Comparison of ENCODE assay signal across 1 cellular context in the genomic region with DNA sequence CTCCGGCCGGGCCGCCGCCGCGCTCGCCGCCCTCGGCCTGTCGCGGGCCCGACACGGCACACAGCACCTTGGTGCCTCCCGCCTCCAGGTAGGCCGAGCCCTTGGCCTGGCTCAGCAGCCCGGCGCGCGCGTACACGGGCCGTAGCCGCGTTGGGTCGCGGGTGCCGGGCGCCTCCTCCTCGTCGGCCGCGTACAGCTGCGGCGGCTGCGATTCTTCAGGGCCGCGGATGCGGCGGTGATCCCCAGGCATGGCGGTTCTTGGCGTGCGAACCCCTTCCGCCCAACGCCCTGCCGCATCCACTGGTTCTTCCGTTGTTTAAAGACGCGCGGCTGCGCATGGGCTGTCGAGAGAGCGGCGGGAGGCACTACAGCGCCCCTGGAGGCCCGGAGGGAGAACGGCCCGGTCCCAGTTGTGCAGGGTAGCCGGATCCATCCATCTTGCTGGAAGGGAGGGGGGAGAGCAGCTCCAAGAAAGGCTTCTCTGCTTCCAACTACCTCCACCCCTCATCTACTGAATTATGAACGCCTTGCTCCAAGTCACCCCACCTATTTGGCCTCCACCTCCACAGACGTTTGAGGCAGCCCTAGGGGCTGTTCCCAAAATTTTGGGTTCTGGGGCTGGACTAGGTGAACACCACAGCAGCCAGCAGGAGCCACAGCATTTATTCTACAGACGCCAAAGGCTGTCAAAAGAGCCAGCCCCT.
A peak's percentile ranks its signal among the peaks of the same experiment; 100 is the strongest.
TF ChIP-seq lines count a peak whose summit lies in the region.

A gene (minus strand): TSS at position 290 of the 704 bp plus-strand sequence. CDS start 40 bp downstream, at position 250.

TF ChIP-seq in HCT116, 20 proteins besides CTCF, POLR2A, EP300 and RAD21 (continued from another document):
- TF ChIP-seq, protein P1, sequence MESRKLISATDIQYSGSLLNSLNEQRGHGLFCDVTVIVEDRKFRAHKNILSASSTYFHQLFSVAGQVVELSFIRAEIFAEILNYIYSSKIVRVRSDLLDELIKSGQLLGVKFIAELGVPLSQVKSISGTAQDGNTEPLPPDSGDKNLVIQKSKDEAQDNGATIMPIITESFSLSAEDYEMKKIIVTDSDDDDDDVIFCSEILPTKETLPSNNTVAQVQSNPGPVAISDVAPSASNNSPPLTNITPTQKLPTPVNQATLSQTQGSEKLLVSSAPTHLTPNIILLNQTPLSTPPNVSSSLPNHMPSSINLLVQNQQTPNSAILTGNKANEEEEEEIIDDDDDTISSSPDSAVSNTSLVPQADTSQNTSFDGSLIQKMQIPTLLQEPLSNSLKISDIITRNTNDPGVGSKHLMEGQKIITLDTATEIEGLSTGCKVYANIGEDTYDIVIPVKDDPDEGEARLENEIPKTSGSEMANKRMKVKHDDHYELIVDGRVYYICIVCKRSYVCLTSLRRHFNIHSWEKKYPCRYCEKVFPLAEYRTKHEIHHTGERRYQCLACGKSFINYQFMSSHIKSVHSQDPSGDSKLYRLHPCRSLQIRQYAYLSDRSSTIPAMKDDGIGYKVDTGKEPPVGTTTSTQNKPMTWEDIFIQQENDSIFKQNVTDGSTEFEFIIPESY (IDR thresholded peaks at IDR 0.05; ENCODE audit: extremely low read depth, insufficient replicate concordance, low read length): peak; percentile 81
- TF ChIP-seq POLR2AphosphoS5 (IDR thresholded peaks at IDR 0.05; ENCODE audit: low read depth, low read length): peak; percentile 98
- TF ChIP-seq ZNF274 (IDR thresholded peaks at IDR 0.05; ENCODE audit: low read depth, low read length): no peak
- TF ChIP-seq FOSL1 (IDR thresholded peaks at IDR 0.05; ENCODE audit: low read depth): no peak; the same call in 1 of the 2 replicates
- TF ChIP-seq YY1 (IDR thresholded peaks at IDR 0.05; ENCODE audit: extremely low read depth, insufficient replicate concordance, low read depth, low read length): peak; percentile 89
- TF ChIP-seq, protein P2, sequence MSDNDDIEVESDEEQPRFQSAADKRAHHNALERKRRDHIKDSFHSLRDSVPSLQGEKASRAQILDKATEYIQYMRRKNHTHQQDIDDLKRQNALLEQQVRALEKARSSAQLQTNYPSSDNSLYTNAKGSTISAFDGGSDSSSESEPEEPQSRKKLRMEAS (IDR thresholded peaks at IDR 0.05): peak; percentile 92
